ENCODE assay signal across 22 cellular contexts in genomic region chr21:32817206-32817605, GRCh38. TPM values are rescaled to one million over a fixed set of nuclear protein-coding genes. Genes with fewer than 3 reads are reported as not detected.
DNase-seq lines count a peak whose midpoint lies in the region; ATAC-seq, FAIRE-seq and TF ChIP-seq lines count a peak whose summit lies in the region.
"Had no signal": no experiment of that assay in that cellular context is flagged by ENCODE, and none has a peak within 500 bp of the region (broad histone marks: within the 10 kb centered on the region; RNA-seq: fewer than 3 reads in every experiment).

No MANE protein-coding gene starts in this region.

- FAIRE-seq in kidney (lab: Jason Lieb, UNC) = no peak
- FAIRE-seq: A549, K562 had no signal

- H3K27me3 ChIP-seq in mesendoderm (ENCODE audit: insufficient read depth, low read length, poor library complexity) = no peaks in the 10 kb centered on the region
- H3K27me3 ChIP-seq: BLaER1 treated with 17β-estradiol and CSF1 and Interleukin-3, amounts not matched to agents 10 nM and 100 nM had no signal

- no peak overlapping the region for H3K23ac ChIP-seq in mesendoderm (ENCODE audit: low read length)

- intact Hi-C loops in kidney (cut with DNase I) = no loop called here

- CTCF ChIA-PET in activated CD4-positive, alpha-beta memory T cell treated with anti-CD3 and anti-CD28 coated beads, Interleukin-2, amount 10 ng/mL, durations not matched to agents 7 days and 5 days (lab: Charles Lee) = interaction anchor here (1.0 kb wide), 1 partner anchor 9 kb away, joined by 3 read pairs; no protein-coding TSS in a partner anchor

- no peak for ATAC-seq in GM18907 (IDR thresholded peaks at IDR 0.05; ENCODE audit: unreplicated experiment)
- ATAC-seq: A549; CD8-positive, alpha-beta T cell; K562 had no signal

- no peak overlapping the region for H3K56ac ChIP-seq in mesendoderm (ENCODE audit: low read length)

- H3K27ac Mint-ChIP-seq in activated CD4-positive, alpha-beta memory T cell treated with anti-CD3 and anti-CD28 coated beads, Interleukin-2, amount 10 ng/mL, durations not matched to agents 7 days and 5 days = no peak overlapping the region
- H3K27ac Mint-ChIP-seq: CD8-positive, alpha-beta T cell; H9 had no signal

- no peak overlapping the region for H2AK5ac ChIP-seq in mesendoderm (ENCODE audit: low read length)

- POLR2A ChIA-PET in activated CD4-positive, alpha-beta memory T cell treated with anti-CD3 and anti-CD28 coated beads, Interleukin-2, amount 10 ng/mL, durations not matched to agents 7 days and 5 days (lab: Charles Lee) = no interaction called here

- H3K27ac ChIP-seq in kidney (ENCODE audit: low read depth in 2 of 2, low read length in 2 of 2) (peak overlapping the region; percentile 53 to 55), mesendoderm (ENCODE audit: low read depth, low read length) (no peak overlapping the region)
- H3K27ac ChIP-seq: A549; BLaER1 treated with 17β-estradiol and CSF1 and Interleukin-3, amounts not matched to agents 10 nM and 100 nM had no signal

- TF ChIP-seq CTCF in kidney (IDR thresholded peaks at IDR 0.05; ENCODE audit: borderline replicate concordance, extremely low read depth, insufficient read depth) = no peak

- H3K9me3 ChIP-seq in kidney (ENCODE audit: control insufficient read depth in 1 of 2, low read length in 2 of 2) = no peaks in the 10 kb centered on the region
- H3K9me3 ChIP-seq: A549, SK-N-SH had no signal

- no peaks in the 10 kb centered on the region for H3K36me3 ChIP-seq in kidney (ENCODE audit: control insufficient read depth in 1 of 2, insufficient read depth in 2 of 2, low read length in 2 of 2)
- no peaks in the 10 kb centered on the region for H3K36me3 ChIP-seq in mesendoderm (ENCODE audit: control insufficient read depth, insufficient read depth, low read length)
- H3K36me3 ChIP-seq: BLaER1 treated with 17β-estradiol and CSF1 and Interleukin-3, amounts not matched to agents 10 nM and 100 nM had no signal

- H3K36me3 Mint-ChIP-seq in activated CD4-positive, alpha-beta memory T cell treated with anti-CD3 and anti-CD28 coated beads, Interleukin-2, amount 10 ng/mL, durations not matched to agents 7 days and 5 days (ENCODE audit: low read depth) = no peaks in the 10 kb centered on the region

- H3K9me3 Mint-ChIP-seq in activated CD4-positive, alpha-beta memory T cell treated with anti-CD3 and anti-CD28 coated beads, Interleukin-2, amount 10 ng/mL, durations not matched to agents 7 days and 5 days = peaks cover 2% of the 10 kb centered on the region

- no peak overlapping the region for H2BK120ac ChIP-seq in mesendoderm (ENCODE audit: low read depth, low read length)

- DNase-seq in HuH-7 (ENCODE audit: low spot score) (peak; percentile 37), kidney (no peak), mesendoderm (peak; percentile 10), renal cortical epithelial cell (ENCODE audit: low read depth) (peak; percentile 91), iPS-NIHi11 (ENCODE audit: low spot score) (no peak)
- no peak for DNase-seq in activated effector memory CD4-positive, alpha-beta T cell treated with anti-CD3 and anti-CD28 coated beads, Interleukin-2, amount 50 U/mL, for 16 hours
- no peak for DNase-seq in activated CD4-positive, alpha-beta memory T cell treated with anti-CD3 and anti-CD28 coated beads, Interleukin-2, amount 10 ng/mL, durations not matched to agents 7 days and 5 days
- DNase-seq: CD8-positive, alpha-beta T cell; DMS79 treated with DMSO at 0.1 percent for 48 hours; H9; NCI-H1694 treated with DMSO at 0.1 percent for 48 hours; NCI-H2107; NCI-H2227 treated with DMSO at 0.1 percent for 48 hours; NCI-H510A treated with DMSO at 0.1 percent for 48 hours; NCI-H82; OCI-M1; SHP77; SK-N-SH had no signal

- H3K79me2 ChIP-seq in mesendoderm (ENCODE audit: control insufficient read depth, insufficient read depth, low read length) = no peaks in the 10 kb centered on the region

- H3K4me1 ChIP-seq in kidney (ENCODE audit: control insufficient read depth in 1 of 2, insufficient read depth in 1 of 2, low read depth in 1 of 2, low read length in 2 of 2) = peaks cover 5 to 11% of the 10 kb centered on the region in 2 donors
- H3K4me1 ChIP-seq in mesendoderm (ENCODE audit: control insufficient read depth, low read depth, low read length) = no peaks in the 10 kb centered on the region
- H3K4me1 ChIP-seq: A549 had no signal

- H3K18ac ChIP-seq in mesendoderm (ENCODE audit: low read length) = no peak overlapping the region

- no peak overlapping the region for H3K9ac ChIP-seq in kidney (ENCODE audit: low read length in 2 of 2)
- no peak overlapping the region for H3K9ac ChIP-seq in mesendoderm (ENCODE audit: low read length)
- H3K9ac ChIP-seq: BLaER1 treated with 17β-estradiol and CSF1 and Interleukin-3, amounts not matched to agents 10 nM and 100 nM; SK-N-SH had no signal

- H3K4me3 Mint-ChIP-seq in activated CD4-positive, alpha-beta memory T cell treated with anti-CD3 and anti-CD28 coated beads, Interleukin-2, amount 10 ng/mL, durations not matched to agents 7 days and 5 days = no peak overlapping the region
- H3K4me3 Mint-ChIP-seq: CD8-positive, alpha-beta T cell; H9 had no signal

- no peak overlapping the region for H4K5ac ChIP-seq in mesendoderm (ENCODE audit: low read length)

- H4K8ac ChIP-seq in mesendoderm (ENCODE audit: low read depth, low read length) = no peak overlapping the region

- no CpG with 5 or more reads among the region's 3 CpGs for WGBS in mesendoderm (ENCODE audit: extremely low coverage, insufficient coverage, low lambda C conversion rate)

- H2BK15ac ChIP-seq in mesendoderm (replicated peaks; ENCODE audit: low read depth) = peak overlapping the region; percentile 29

- no peaks in the 10 kb centered on the region for H3K79me1 ChIP-seq in mesendoderm (ENCODE audit: low read length)

- H3K4me3 ChIP-seq in kidney (ENCODE audit: low read length in 2 of 2) (no peak overlapping the region), mesendoderm (ENCODE audit: low read length) (no peak overlapping the region)
- H3K4me3 ChIP-seq: A549; BLaER1 treated with 17β-estradiol and CSF1 and Interleukin-3, amounts not matched to agents 10 nM and 100 nM; K562 had no signal

- H3K27me3 Mint-ChIP-seq in activated CD4-positive, alpha-beta memory T cell treated with anti-CD3 and anti-CD28 coated beads, Interleukin-2, amount 10 ng/mL, durations not matched to agents 7 days and 5 days = no peaks in the 10 kb centered on the region

- no peaks in the 10 kb centered on the region for H3K4me1 Mint-ChIP-seq in activated CD4-positive, alpha-beta memory T cell treated with anti-CD3 and anti-CD28 coated beads, Interleukin-2, amount 10 ng/mL, durations not matched to agents 7 days and 5 days
- H3K4me1 Mint-ChIP-seq: H9 had no signal

- H2BK5ac ChIP-seq in mesendoderm (ENCODE audit: low read length) = no peak overlapping the region

- no peak overlapping the region for H3K4ac ChIP-seq in mesendoderm (ENCODE audit: low read depth, low read length)

- H3K4me2 ChIP-seq in mesendoderm (ENCODE audit: low read length) = no peak overlapping the region
- H3K4me2 ChIP-seq: A549; BLaER1 treated with 17β-estradiol and CSF1 and Interleukin-3, amounts not matched to agents 10 nM and 100 nM; SK-N-SH had no signal

RNA-seq across cellular contexts. Expression of gene PAXBP1, which starts 45.7 kb away (rescaled TPM):
- total RNA-seq in kidney = 36.9 TPM
- polyA plus RNA-seq in kidney (ENCODE audit: insufficient read depth, low read depth, low replicate concordance) = 12.2 TPM
- polyA plus RNA-seq in mesendoderm (2013, experiment 1 of 2) = 37.8 TPM
- 38.3 TPM for polyA plus RNA-seq in mesendoderm (2013, experiment 2 of 2)
- 15.6 and 30.4 TPM in 2 replicates for total RNA-seq in renal cortical epithelial cell
- 10 to 100 TPM; 46.1 to 47.9 TPM for total RNA-seq in activated CD4-positive, alpha-beta memory T cell treated with anti-CD3 and anti-CD28 coated beads, Interleukin-2, amount 10 ng/mL, durations not matched to agents 7 days and 5 days

Comparison
In these comparisons a context has a peak if more than half of its experiments do, and no peak if none do; other contexts are left out.
1. DNase-seq: peak in HuH-7 (single experiment), mesendoderm (single experiment) and renal cortical epithelial cell (single experiment); none in kidney (single experiment), activated effector memory CD4-positive, alpha-beta T cell treated with anti-CD3 and anti-CD28 coated beads, Interleukin-2, amount 50 U/mL, for 16 hours (single experiment), activated CD4-positive, alpha-beta memory T cell treated with anti-CD3 and anti-CD28 coated beads, Interleukin-2, amount 10 ng/mL, durations not matched to agents 7 days and 5 days (single experiment) and iPS-NIHi11 (single experiment).